6 cellular contexts compared by ENCODE assay signal in the genomic region with DNA sequence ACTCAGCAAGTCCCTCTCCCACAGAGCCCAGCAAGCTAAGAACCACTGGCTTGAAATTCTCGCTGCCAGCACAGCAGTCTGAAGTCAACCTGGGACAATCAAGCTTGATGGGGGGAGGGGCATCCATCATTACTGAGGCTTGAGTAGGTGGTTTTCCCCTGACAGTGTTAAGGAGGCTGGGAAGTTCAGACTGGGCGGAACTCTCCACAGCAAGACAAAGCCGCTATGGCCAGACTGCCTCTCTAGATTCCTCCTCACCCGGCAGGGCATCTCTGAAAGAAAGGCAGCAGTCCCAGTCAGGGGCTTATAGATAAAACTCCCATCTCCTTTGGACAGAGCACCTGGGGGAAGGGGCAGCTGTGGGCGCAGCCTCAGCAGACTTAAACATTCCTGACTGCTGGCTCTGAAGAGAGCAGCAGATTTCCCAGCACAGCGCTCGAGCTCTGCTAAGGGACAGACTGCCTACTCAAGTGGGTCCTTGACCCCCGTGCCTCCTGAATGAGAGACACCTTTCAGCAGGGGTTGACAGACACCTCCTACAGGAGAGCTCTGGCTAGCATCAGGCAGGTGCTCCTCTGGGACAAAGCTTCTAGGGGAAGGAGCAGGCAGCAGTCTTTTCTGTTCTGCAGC.
A peak's percentile ranks its signal among the peaks of the same experiment; 100 is the strongest.
DNase-seq lines count a peak whose midpoint lies in the region; TF ChIP-seq lines count a peak whose summit lies in the region.
"Not testable (repeated sequence)": the region's sequence is repeated elsewhere in the genome, so short reads cannot be mapped to it uniquely, and the experiment has no call there.

No MANE protein-coding gene starts in this region.

- not testable (repeated sequence) for H3K27me3 Mint-ChIP-seq in endodermal cell (ENCODE audit: insufficient read depth)
- H3K27me3 Mint-ChIP-seq in nephron progenitor cell (ENCODE audit: low read depth, poor library complexity) = peaks cover 14% of the 10 kb centered on the region

- WGBS in HUES64 = 35% methylated on average over 8 of the region's 8 CpGs
- 52 to 57% methylated on average over 4 to 8 of the region's 8 CpGs for WGBS in endodermal cell (ENCODE audit: insufficient coverage in 1 of 2, insufficient read length in 1 of 2), 2 experiments

- not testable (repeated sequence) for H3K9me3 Mint-ChIP-seq in endodermal cell
- peaks cover 46% of the 10 kb centered on the region for H3K9me3 Mint-ChIP-seq in nephron progenitor cell

- H3K4me1 ChIP-seq in ES-I3 (ENCODE audit: insufficient read depth, low read length); HUES64 (ENCODE audit: insufficient read depth, low read length); NT2/D1 (ENCODE audit: insufficient read depth, insufficient read length); endodermal cell (ENCODE audit: control insufficient read depth, insufficient read depth, low read length): not testable (repeated sequence)

- H3K4me3 Mint-ChIP-seq in endodermal cell, nephron progenitor cell: not testable (repeated sequence)

- peak; percentile 82 for DNase-seq in NCI-H2227 (lab: John Stamatoyannopoulos, UW; ENCODE audit: unreplicated experiment)
- peak; percentile 42 for DNase-seq in NT2/D1 (ENCODE audit: low read depth, low spot score)
- DNase-seq in endodermal cell = peak; percentile 89
- DNase-seq in nephron progenitor cell = peak; percentile 9

- not testable (repeated sequence) for H3K27me3 ChIP-seq in HUES64 (ENCODE audit: insufficient read depth, low read length); NT2/D1 (ENCODE audit: insufficient read depth, insufficient read length); endodermal cell (ENCODE audit: control insufficient read depth, insufficient read depth, low read length, poor library complexity, severe bottlenecking)

- not testable (repeated sequence) for H3K4me3 ChIP-seq in HUES64 (ENCODE audit: low read length); endodermal cell (ENCODE audit: low read length)
- peak overlapping the region; percentile 19 for H3K4me3 ChIP-seq in NT2/D1 (ENCODE audit: insufficient read length, low read depth)

- peaks cover 15% of the 10 kb centered on the region for H3K4me1 Mint-ChIP-seq in endodermal cell
- not testable (repeated sequence) for H3K4me1 Mint-ChIP-seq in nephron progenitor cell

- H3K36me3 Mint-ChIP-seq in endodermal cell (ENCODE audit: low read depth); nephron progenitor cell (ENCODE audit: low read depth): not testable (repeated sequence)

- H3K9me3 ChIP-seq in ES-I3 (ENCODE audit: control insufficient read depth, insufficient read depth, low read length); HUES64 (ENCODE audit: insufficient read depth, low read depth, low read length); NT2/D1 (ENCODE audit: insufficient read depth, low read length); endodermal cell (ENCODE audit: control insufficient read depth, low read length): not testable (repeated sequence)

- not testable (repeated sequence) for H3K27ac Mint-ChIP-seq in endodermal cell, nephron progenitor cell

- not testable (repeated sequence) for H3K36me3 ChIP-seq in ES-I3 (ENCODE audit: insufficient read depth, low read length); HUES64 (ENCODE audit: insufficient read depth, low read length); NT2/D1 (ENCODE audit: insufficient read depth, insufficient read length, low read length); endodermal cell (ENCODE audit: control insufficient read depth, insufficient read depth, low read length)

- peak overlapping the region; percentile 52; the same call in 1 of the 2 replicates for H3K27ac ChIP-seq in HUES64 (ENCODE audit: low read depth, low read length)
- H3K27ac ChIP-seq in endodermal cell (ENCODE audit: low read depth, low read length) = not testable (repeated sequence)

- H3K9ac ChIP-seq in ES-I3 (ENCODE audit: low read depth, low read length) = peak overlapping the region; percentile 23; the same call in 1 of the 2 replicates
- H3K9ac ChIP-seq in HUES64 (ENCODE audit: low read depth, low read length); endodermal cell (ENCODE audit: extremely low read depth, low read length, poor library complexity, severe bottlenecking): not testable (repeated sequence)
- H3K9ac ChIP-seq in NT2/D1 (ENCODE audit: insufficient read length, low read depth) = peak overlapping the region; percentile 42

- peak; percentile 24 for TF ChIP-seq CTCF in endodermal cell (conservative IDR thresholded peaks at IDR 0.05)
- TF ChIP-seq CTCF in nephron progenitor cell (IDR thresholded peaks at IDR 0.05) = not testable (repeated sequence)

Comparison
In these comparisons a context has a peak if more than half of its experiments do, and no peak if none do; other contexts are left out.
1. DNase-seq: peak in every context shown above with its lines; median percentile 89 in endodermal cell; 82 in NCI-H2227; 42 in NT2/D1; 9 in nephron progenitor cell.